ENCODE assay signal across 10 cellular contexts in genomic region chrX:50812995-50813842, GRCh38. TPM values are rescaled to one million over a fixed set of nuclear protein-coding genes. Genes with fewer than 3 reads are reported as not detected.
DNase-seq lines count a peak whose midpoint lies in the region; TF ChIP-seq lines count a peak whose summit lies in the region.
"Had no signal": no experiment of that assay in that cellular context is flagged by ENCODE, and none has a peak within 500 bp of the region (broad histone marks: within the 10 kb centered on the region; RNA-seq: fewer than 3 reads in every experiment).

No MANE protein-coding gene starts in this region.

- no peaks in the 10 kb centered on the region for H3K27me3 ChIP-seq in testis

- TF ChIP-seq CTCF in cardiac fibroblast (IDR thresholded peaks at IDR 0.05; ENCODE audit: low read depth, low read length), result no peak
- TF ChIP-seq CTCF in testis (IDR thresholded peaks at IDR 0.05), result no peak

- TF ChIP-seq POLR2A in testis (IDR thresholded peaks at IDR 0.05), result no peak

- in situ Hi-C loops in G401 (cut with HindIII; ENCODE audit: low sequenced_read_pairs), result no loop called here

- H3K9me3 ChIP-seq in testis, result no peaks in the 10 kb centered on the region

- no peaks in the 10 kb centered on the region for H3K4me1 ChIP-seq in testis

- no peak overlapping the region for H3K27ac ChIP-seq in testis
- H3K27ac ChIP-seq: 22Rv1 had no signal

- intact Hi-C loops in testis (cut with DNase I; ENCODE audit: low total_unique reads), result no loop called here

- WGBS in testis, 2 donors, result 1% methylated on average over 30 of the region's 59 CpGs; no CpG with 5 or more reads in 1 of the 2 donors

- H3K4me3 ChIP-seq in cardiac fibroblast (replicated peaks in 1 of 2; ENCODE audit: low read depth in 2 of 2, low read length in 2 of 2) (peak overlapping the region; percentile 44 to 64), testis (peak overlapping the region; percentile 36 to 56)

- peak; percentile 19 for DNase-seq in DMS 273 (lab: John Stamatoyannopoulos, UW; ENCODE audit: unreplicated experiment)
- DNase-seq in DMS 273 treated with DMSO at 0.1 percent for 48 hours (lab: John Stamatoyannopoulos, UW), result no peak
- peak; percentile 53 to 58 for DNase-seq in cardiac fibroblast (ENCODE audit: low read depth in 2 of 2)
- DNase-seq in kidney tubule cell (ENCODE audit: low spot score), result peak; percentile 48
- peak; percentile 34 for DNase-seq in testis
- DNase-seq in G401 (ENCODE audit: low spot score), result no peak
- no peak for DNase-seq in activated effector memory CD4-positive, alpha-beta T cell treated with anti-CD3 and anti-CD28 coated beads, Interleukin-2, amount 50 U/mL, for 16 hours
- DNase-seq in NCI-H1694 treated with DMSO at 0.1 percent for 48 hours (lab: John Stamatoyannopoulos, UW), result no peak

- no peaks in the 10 kb centered on the region for H3K36me3 ChIP-seq in testis (ENCODE audit: low read depth, missing control alignments)

RNA-seq across cellular contexts. Expression of gene SHROOM4, which starts 0.8 kb away (rescaled TPM):
- 1 to 10 TPM; 4.6 to 6.5 TPM for total RNA-seq in testis
- 1.9 TPM for polyA plus RNA-seq in testis (ENCODE audit: insufficient read depth, low read depth, low replicate concordance)
- 0.10 and 0.12 TPM in 2 replicates for total RNA-seq in G401 (2014; rRNA removed; shearing (Covaris generic))
- total RNA-seq: T-helper 1 cell treated with Interleukin-12 subunit alpha and Interleukin-12 subunit beta and Interleukin-4 antibody, amounts not matched to agents 30 ng/mL and 1 ng/mL, for 36 hours had no signal

Comparison
In these comparisons a context has a peak if more than half of its experiments do, and no peak if none do; other contexts are left out.
1. DNase-seq: peak in DMS 273 (single experiment), cardiac fibroblast (2 of 2), kidney tubule cell (single experiment) and testis (single experiment); none in DMS 273 treated with DMSO at 0.1 percent for 48 hours (single experiment), G401 (single experiment), activated effector memory CD4-positive, alpha-beta T cell treated with anti-CD3 and anti-CD28 coated beads, Interleukin-2, amount 50 U/mL, for 16 hours (single experiment) and NCI-H1694 treated with DMSO at 0.1 percent for 48 hours (single experiment).